34 cellular contexts compared by ENCODE assay signal in genomic region chr6:47162231-47162630, GRCh38.
"Had no signal": no experiment of that assay in that cellular context is flagged by ENCODE, and none has a peak within 500 bp of the region (broad histone marks: within the 10 kb centered on the region; RNA-seq: fewer than 3 reads in every experiment).

No MANE protein-coding gene starts in this region.

- H3K9me3 Mint-ChIP-seq: activated B cell treated with CpG ODN at 0.5 μM for 24 hours; activated CD4-positive, alpha-beta memory T cell treated with anti-CD3 and anti-CD28 coated beads, Interleukin-2, amount 10 ng/mL, durations not matched to agents 7 days and 5 days; activated naive CD8-positive, alpha-beta T cell treated with anti-CD3 and anti-CD28 coated beads, Interleukin-2, amount 10 ng/mL, durations not matched to agents 7 days and 5 days; activated T-cell treated with anti-CD3 and anti-CD28 coated beads, Interleukin-2, amount 50 U/mL, for 24 hours; activated T-helper 2 cell treated with anti-CD3 and anti-CD28 coated beads, Interferon-gamma antibody, Interleukin-2, Interleukin-4, amounts not matched to agents 10 μg/mL and 5 μg/mL and 100 μg/mL, durations not matched to agents 14 hours and 24 hours and 36 hours; central memory CD8-positive, alpha-beta T cell had no signal

- H3K27ac Mint-ChIP-seq: activated B cell treated with CpG ODN at 0.5 μM for 24 hours; activated CD4-positive, alpha-beta memory T cell treated with anti-CD3 and anti-CD28 coated beads, Interleukin-2, amount 10 ng/mL, durations not matched to agents 7 days and 5 days; activated naive CD4-positive, alpha-beta T cell treated with anti-CD3 and anti-CD28 coated beads, Interleukin-2, amount 50 U/mL, for 24 hours; activated naive CD8-positive, alpha-beta T cell treated with anti-CD3 and anti-CD28 coated beads, Interleukin-2, amount 10 ng/mL, durations not matched to agents 7 days and 5 days; activated T-cell treated with anti-CD3 and anti-CD28 coated beads, Interleukin-2, amount 50 U/mL, for 24 hours; activated T-helper 2 cell treated with anti-CD3 and anti-CD28 coated beads, Interferon-gamma antibody, Interleukin-2, Interleukin-4, amounts not matched to agents 10 μg/mL and 5 μg/mL and 100 μg/mL, durations not matched to agents 14 hours and 24 hours and 36 hours had no signal

- H3K27me3 ChIP-seq: ascending aorta, cardiac muscle cell, MG63 had no signal

- H3K9me3 ChIP-seq: ascending aorta, MG63 had no signal

- H3K36me3 ChIP-seq: ascending aorta, cardiac muscle cell, MG63 had no signal

- H3K27me3 Mint-ChIP-seq: activated B cell treated with CpG ODN at 0.5 μM for 24 hours; activated CD4-positive, alpha-beta memory T cell treated with anti-CD3 and anti-CD28 coated beads, Interleukin-2, amount 10 ng/mL, durations not matched to agents 7 days and 5 days; activated naive CD8-positive, alpha-beta T cell treated with anti-CD3 and anti-CD28 coated beads, Interleukin-2, amount 10 ng/mL, durations not matched to agents 7 days and 5 days; activated T-cell treated with anti-CD3 and anti-CD28 coated beads, Interleukin-2, amount 50 U/mL, for 24 hours; central memory CD8-positive, alpha-beta T cell had no signal

- H3K27ac ChIP-seq: ascending aorta, cardiac muscle cell, VCaP had no signal

- DNase-seq: activated B cell treated with CpG ODN at 0.5 μM for 24 hours; activated CD4-positive, alpha-beta memory T cell treated with anti-CD3 and anti-CD28 coated beads, Interleukin-2, amount 10 ng/mL, durations not matched to agents 7 days and 5 days; activated CD4-positive, alpha-beta T cell treated with anti-CD3 and anti-CD28 coated beads for 1 hour; activated CD4-positive, alpha-beta T cell treated with anti-CD3 and anti-CD28 coated beads for 48 hours; activated CD8-positive, alpha-beta memory T cell treated with anti-CD3 and anti-CD28 coated beads for 24 hours; activated gamma-delta T cell; activated naive CD4-positive, alpha-beta T cell treated with Interleukin-2 at 50 U/mL for 16 hours; activated naive CD8-positive, alpha-beta T cell treated with anti-CD3 and anti-CD28 coated beads, Interleukin-2, amount 10 ng/mL, durations not matched to agents 7 days and 5 days; activated T-cell treated with anti-CD3 and anti-CD28 coated beads, Interleukin-2, amount 50 U/mL, for 24 hours; amygdala; Karpas-422; MG63; NCI-H1048; NCI-H1105 treated with DMSO at 0.1 percent for 48 hours; NCI-H1436; NCI-H1694; NCI-H2081 treated with DMSO at 0.1 percent for 48 hours; NCI-H226; NCI-H446 treated with DMSO at 0.1 percent for 48 hours; NCI-H524; NCI-H69; NK-92 treated with Interleukin-12 subunit alpha and Interleukin-12 subunit beta, amount 100 ng/mL, for 24 hours; Right ventricle myocardium superior; SW 1271; T-helper 1 cell; T-helper 2 cell; T-helper 9 cell had no signal

- FAIRE-seq: RCC 7860 had no signal

- H3K4me1 ChIP-seq: ascending aorta had no signal

- H3K4me3 Mint-ChIP-seq: activated B cell treated with CpG ODN at 0.5 μM for 24 hours; activated CD4-positive, alpha-beta memory T cell treated with anti-CD3 and anti-CD28 coated beads, Interleukin-2, amount 10 ng/mL, durations not matched to agents 7 days and 5 days; activated naive CD4-positive, alpha-beta T cell treated with anti-CD3 and anti-CD28 coated beads, Interleukin-2, amount 50 U/mL, for 24 hours; activated naive CD8-positive, alpha-beta T cell treated with anti-CD3 and anti-CD28 coated beads, Interleukin-2, amount 10 ng/mL, durations not matched to agents 7 days and 5 days; activated T-cell treated with anti-CD3 and anti-CD28 coated beads, Interleukin-2, amount 50 U/mL, for 24 hours; central memory CD8-positive, alpha-beta T cell had no signal

- H3K4me3 ChIP-seq: ascending aorta, cardiac muscle cell, MG63 had no signal

- H3K36me3 Mint-ChIP-seq: activated naive CD4-positive, alpha-beta T cell treated with anti-CD3 and anti-CD28 coated beads, Interleukin-2, amount 50 U/mL, for 24 hours; activated naive CD8-positive, alpha-beta T cell treated with anti-CD3 and anti-CD28 coated beads, Interleukin-2, amount 10 ng/mL, durations not matched to agents 7 days and 5 days had no signal

- H3K4me1 Mint-ChIP-seq: activated B cell treated with CpG ODN at 0.5 μM for 24 hours; activated CD4-positive, alpha-beta memory T cell treated with anti-CD3 and anti-CD28 coated beads, Interleukin-2, amount 10 ng/mL, durations not matched to agents 7 days and 5 days; activated naive CD4-positive, alpha-beta T cell treated with anti-CD3 and anti-CD28 coated beads, Interleukin-2, amount 50 U/mL, for 24 hours; activated naive CD8-positive, alpha-beta T cell treated with anti-CD3 and anti-CD28 coated beads, Interleukin-2, amount 10 ng/mL, durations not matched to agents 7 days and 5 days; central memory CD8-positive, alpha-beta T cell had no signal
